9 cellular contexts compared by ENCODE assay signal in genomic region chr6:30670760-30671527, GRCh38. TPM values are rescaled to one million over a fixed set of nuclear protein-coding genes. Genes with fewer than 3 reads are reported as not detected.
DNase-seq lines count a peak whose midpoint lies in the region; ATAC-seq and TF ChIP-seq lines count a peak whose summit lies in the region.
"Had no signal": no experiment of that assay in that cellular context is flagged by ENCODE, and none has a peak within 500 bp of the region (broad histone marks: within the 10 kb centered on the region; RNA-seq: fewer than 3 reads in every experiment).

No MANE protein-coding gene starts in this region.

- H3K27me3 Mint-ChIP-seq in glutamatergic neuron (ENCODE audit: unreplicated experiment) = peaks cover 4% of the 10 kb centered on the region

- DNase-seq in AG04450 (ENCODE audit: low read depth, low spot score) = no peak
- no peak for DNase-seq in GM12865 (ENCODE audit: low read depth)
- DNase-seq in glutamatergic neuron = no peak
- DNase-seq in lower leg skin (ENCODE audit: low spot score in 2 of 2) = no peak
- DNase-seq in vagina (ENCODE audit: extremely low spot score in 2 of 2) = no peak
- DNase-seq in HuH-7.5 (ENCODE audit: low spot score) = no peak
- DNase-seq: HCEC 1CT had no signal

- intact Hi-C loops in lower leg skin (cut with DNase I; ENCODE audit: low total_unique reads) = no loop called here
- intact Hi-C loops in vagina (cut with DNase I) = no loop called here

- H3K36me3 Mint-ChIP-seq in glutamatergic neuron (ENCODE audit: unreplicated experiment) = no peaks in the 10 kb centered on the region

- CTCF ChIA-PET in AG04450 (lab: Charles Lee) = interaction anchor here (0.6 kb wide), 1 partner anchor 416 kb away, joined by 3 read pairs; no protein-coding TSS in a partner anchor

- TF ChIP-seq POLR2A in lower leg skin (IDR thresholded peaks at IDR 0.05) (no peak), vagina (IDR thresholded peaks at IDR 0.05) (no peak)

- H3K27ac ChIP-seq in AG04450 (ENCODE audit: low read depth, low read length) (no peak overlapping the region), vagina (no peak overlapping the region)

- H3K9me3 Mint-ChIP-seq in glutamatergic neuron (ENCODE audit: unreplicated experiment) = peaks cover under 1% of the 10 kb centered on the region

- H3K27ac Mint-ChIP-seq in glutamatergic neuron (ENCODE audit: unreplicated experiment) = peak overlapping the region; percentile 54

- peak; percentile 34 for TF ChIP-seq CTCF in AG04450 (IDR thresholded peaks at IDR 0.05; ENCODE audit: low read depth, low read length)
- peak; percentile 15 for TF ChIP-seq CTCF in GM12865 (IDR thresholded peaks at IDR 0.05; ENCODE audit: insufficient read depth, low read depth, low read length, missing control alignments)
- TF ChIP-seq CTCF in WI38 (IDR thresholded peaks at IDR 0.05; ENCODE audit: low read depth, low read length) = peak; percentile 6; the same call in 1 of the 2 replicates
- no peak for TF ChIP-seq CTCF in glutamatergic neuron (IDR thresholded peaks at IDR 0.05; ENCODE audit: partially characterized antibody, unreplicated experiment)
- no peak for TF ChIP-seq CTCF in lower leg skin (IDR thresholded peaks at IDR 0.05)
- no peak for TF ChIP-seq CTCF in vagina (IDR thresholded peaks at IDR 0.05)

- ATAC-seq in GM21381 (IDR thresholded peaks at IDR 0.05; ENCODE audit: unreplicated experiment) = no peak

- peak overlapping the region; percentile 74 for H3K4me3 Mint-ChIP-seq in glutamatergic neuron (ENCODE audit: unreplicated experiment)

- H3K4me1 Mint-ChIP-seq in glutamatergic neuron (ENCODE audit: low read depth, unreplicated experiment) = peaks cover 6% of the 10 kb centered on the region

- H3K4me1 ChIP-seq in vagina = peaks cover 20% of the 10 kb centered on the region

- H3K4me3 ChIP-seq in AG04450 (ENCODE audit: low read depth, low read length) (no peak overlapping the region), GM12865 (ENCODE audit: low read depth, low read length) (no peak overlapping the region), WI38 (ENCODE audit: low read depth, low read length) (no peak overlapping the region), lower leg skin (ENCODE audit: low read depth, poor library complexity, severe bottlenecking) (no peak overlapping the region), vagina (no peak overlapping the region)

- H3K27me3 ChIP-seq in AG04450 (ENCODE audit: control insufficient read depth, insufficient read depth, low read length) = no peaks in the 10 kb centered on the region
- no peaks in the 10 kb centered on the region for H3K27me3 ChIP-seq in vagina

- POLR2A ChIA-PET in AG04450 (lab: Yijun Ruan, JAX) = no interaction called here

- WGBS in lower leg skin, 2 donors = 86 to 88% methylated on average over 27 of the region's 27 CpGs

- peaks cover 0 to 41% of the 10 kb centered on the region in 2 donors for H3K36me3 ChIP-seq in vagina

- H3K9me3 ChIP-seq in AG04450 (ENCODE audit: control insufficient read depth, insufficient read depth, low read length) = no peaks in the 10 kb centered on the region; the same call in 1 of the 2 replicates
- H3K9me3 ChIP-seq in vagina = no peaks in the 10 kb centered on the region

RNA-seq across cellular contexts. Expression of gene DHX16, which starts 1.9 kb away (rescaled TPM):
- 27.6 and 31.9 TPM in 2 replicates for polyA plus RNA-seq in AG04450 (2011; rRNA removed)
- 32.9 and 40.2 TPM in 2 replicates for polyA minus RNA-seq in AG04450 (2011; rRNA and poly(A)+ RNA removed)
- 26.9 TPM for total RNA-seq in glutamatergic neuron (ENCODE audit: unreplicated experiment)
- 10 to 100 TPM; 25.0 to 37.0 (median 32.9) TPM for total RNA-seq in lower leg skin
- 24.8 TPM for total RNA-seq in vagina

RNA-seq across cellular contexts. Expression of gene PPP1R18, which starts 15.5 kb away (rescaled TPM):
- 83.2 and 89.6 TPM in 2 replicates for polyA plus RNA-seq in AG04450 (2011; rRNA removed)
- polyA minus RNA-seq in AG04450 (2011; rRNA and poly(A)+ RNA removed) = 70.7 and 74.2 TPM in 2 replicates
- total RNA-seq in glutamatergic neuron (ENCODE audit: unreplicated experiment) (175 TPM), lower leg skin (10 to 100 TPM; 23.6 to 34.1 (median 27.3) TPM), vagina (42.5 TPM)

RNA-seq across cellular contexts. Expression of gene NRM, which starts 19.8 kb away (rescaled TPM):
- 14.6 and 17.4 TPM in 2 replicates for polyA plus RNA-seq in AG04450 (2011; rRNA removed)
- 11.0 and 15.0 TPM in 2 replicates for polyA minus RNA-seq in AG04450 (2011; rRNA and poly(A)+ RNA removed)
- total RNA-seq in glutamatergic neuron (ENCODE audit: unreplicated experiment) (52.2 TPM), lower leg skin (1 to 10 TPM; 4.3 to 6.9 (median 6.1) TPM), vagina (6.1 TPM)

RNA-seq across cellular contexts. Expression of gene C6orf136, which starts 24.0 kb away (rescaled TPM):
- 5.1 and 5.5 TPM in 2 replicates for polyA plus RNA-seq in AG04450 (2011; rRNA removed)
- 8.2 and 14.0 TPM in 2 replicates for polyA minus RNA-seq in AG04450 (2011; rRNA and poly(A)+ RNA removed)
- total RNA-seq in glutamatergic neuron (ENCODE audit: unreplicated experiment) (13.7 TPM), lower leg skin (10 to 100 TPM in 3 of 4 donors, 1 to 10 TPM in 1; 9.6 to 31.9 (median 13.9) TPM), vagina (15.7 TPM)

RNA-seq across cellular contexts. Expression of gene ATAT1, which starts 44.3 kb away (rescaled TPM):
- polyA plus RNA-seq in AG04450 (2011; rRNA removed) = 10.8 and 13.1 TPM in 2 replicates
- polyA minus RNA-seq in AG04450 (2011; rRNA and poly(A)+ RNA removed) = 9.0 and 10.6 TPM in 2 replicates
- 131 TPM for total RNA-seq in glutamatergic neuron (ENCODE audit: unreplicated experiment)
- 1 to 10 TPM; 1.9 to 7.8 (median 5.6) TPM for total RNA-seq in lower leg skin
- total RNA-seq in vagina = 13.3 TPM

Comparison
In these comparisons a context has a peak if more than half of its experiments do, and no peak if none do; other contexts are left out.
1. CTCF ChIP-seq: peak in AG04450 (single experiment), GM12865 (single experiment) and WI38 (single experiment); none in glutamatergic neuron (single experiment), lower leg skin (0 of 3) and vagina (0 of 3).